Comparison of ENCODE assay signal across 27 cellular contexts in genomic region chr3:185511711-185512110, GRCh38. TPM values are rescaled to one million over a fixed set of nuclear protein-coding genes. Genes with fewer than 3 reads are reported as not detected.
"Had no signal": no experiment of that assay in that cellular context is flagged by ENCODE, and none has a peak within 500 bp of the region (broad histone marks: within the 10 kb centered on the region; RNA-seq: fewer than 3 reads in every experiment).

No MANE protein-coding gene starts in this region.

- H3K27me3 ChIP-seq: colonic mucosa, gastrocnemius medialis had no signal

- DNase-seq: cerebellar nuclear complex; colonic mucosa; cortex of kidney; effector CD8-positive, alpha-beta T cell; effector memory CD8-positive, alpha-beta T cell; endodermal cell; erythroblast; esophagus squamous epithelium; foreskin fibroblast; foreskin melanocyte; gastrocnemius medialis; glutamatergic neuron; head of caudate nucleus; heart right ventricle; hippocampal formation; left ventricle myocardium inferior; lower lobe of right lung; mesenchymal stem cell; mucosa of descending colon had no signal

- H3K9me3 ChIP-seq: colonic mucosa, esophagus squamous epithelium, gastrocnemius medialis, heart right ventricle, left ventricle myocardium inferior, lower lobe of right lung, mucosa of descending colon had no signal

- H3K4me3 ChIP-seq: colonic mucosa, esophagus squamous epithelium, gastrocnemius medialis, heart right ventricle, left ventricle myocardium inferior, lower lobe of right lung, mucosa of descending colon had no signal

- H3K27ac ChIP-seq: colonic mucosa, epithelial cell of prostate, esophagus squamous epithelium, gastrocnemius medialis, heart right ventricle, left ventricle myocardium inferior, lower lobe of right lung had no signal

- ATAC-seq: effector memory CD8-positive, alpha-beta T cell; esophagus mucosa; gastrocnemius medialis; heart right ventricle; lower lobe of right lung; mucosa of descending colon had no signal

- FAIRE-seq: endometrium, islet of Langerhans, keratinocyte had no signal

- H3K4me1 ChIP-seq: colonic mucosa, esophagus squamous epithelium, gastrocnemius medialis, heart right ventricle, left ventricle myocardium inferior, lower lobe of right lung had no signal

- H3K36me3 ChIP-seq: colonic mucosa, gastrocnemius medialis, heart right ventricle, left ventricle myocardium inferior had no signal

RNA-seq across cellular contexts. Expression of gene LIPH, which starts 40.7 kb away (rescaled TPM):
- total RNA-seq: dermis microvascular lymphatic vessel endothelial cell, lung microvascular endothelial cell, myocyte had no signal
- polyA plus RNA-seq: heart right ventricle had no signal
